Comparison of ENCODE assay signal across 10 cellular contexts in genomic region chr5:101897914-101898313, GRCh38.
DNase-seq lines count a peak whose midpoint lies in the region; ATAC-seq and TF ChIP-seq lines count a peak whose summit lies in the region.
"Had no signal": no experiment of that assay in that cellular context is flagged by ENCODE, and none has a peak within 500 bp of the region (broad histone marks: within the 10 kb centered on the region; RNA-seq: fewer than 3 reads in every experiment).

No MANE protein-coding gene starts in this region.

- ATAC-seq in GM19455 (IDR thresholded peaks at IDR 0.05; ENCODE audit: unreplicated experiment) (peak; percentile 60), HG03139 (IDR thresholded peaks at IDR 0.05; ENCODE audit: unreplicated experiment) (no peak)
- ATAC-seq: natural killer cell had no signal

- no peaks in the 10 kb centered on the region for H3K27me3 Mint-ChIP-seq in neural progenitor cell (ENCODE audit: insufficient read depth, low read depth)
- H3K27me3 Mint-ChIP-seq in activated T-cell treated with anti-CD3 and anti-CD28 coated beads, Interleukin-2, amount 50 U/mL, for 24 hours = no peaks in the 10 kb centered on the region
- H3K27me3 Mint-ChIP-seq: dendritic cell treated with granulocyte-macrophage colony-stimulating factor and Interleukin-4, amounts not matched to agents 40 ng/mL and 50 ng/mL, for 4 days had no signal

- no peaks in the 10 kb centered on the region for H3K9me3 ChIP-seq in MM.1S (replicated peaks; ENCODE audit: insufficient read depth, low read length)
- H3K9me3 ChIP-seq in OCI-LY1 (ENCODE audit: low read length) = no peaks in the 10 kb centered on the region
- no peaks in the 10 kb centered on the region for H3K9me3 ChIP-seq in neural progenitor cell (ENCODE audit: low read depth)

- H3K4me1 ChIP-seq in MM.1S (ENCODE audit: low read length) (no peaks in the 10 kb centered on the region), OCI-LY1 (ENCODE audit: insufficient read depth, low read length, severe bottlenecking) (peaks cover 7% of the 10 kb centered on the region), neural progenitor cell (peaks cover 5% of the 10 kb centered on the region)

- H3K36me3 ChIP-seq in MM.1S (replicated peaks; ENCODE audit: insufficient read depth, low read length) (no peaks in the 10 kb centered on the region), OCI-LY1 (ENCODE audit: insufficient read depth, low read length) (no peaks in the 10 kb centered on the region), neural progenitor cell (no peaks in the 10 kb centered on the region)

- no peak for TF ChIP-seq CTCF in MM.1S (IDR thresholded peaks at IDR 0.05; ENCODE audit: low read length)
- no peak for TF ChIP-seq CTCF in OCI-LY1 (IDR thresholded peaks at IDR 0.05; ENCODE audit: low read length)
- no peak for TF ChIP-seq CTCF in neural progenitor cell (IDR thresholded peaks at IDR 0.05)

- H3K36me3 Mint-ChIP-seq in neural progenitor cell = no peaks in the 10 kb centered on the region
- H3K36me3 Mint-ChIP-seq in activated T-cell treated with anti-CD3 and anti-CD28 coated beads, Interleukin-2, amount 50 U/mL, for 24 hours (ENCODE audit: low read depth) = no peaks in the 10 kb centered on the region
- H3K36me3 Mint-ChIP-seq: natural killer cell had no signal

- H3K27me3 ChIP-seq in MM.1S (replicated peaks; ENCODE audit: insufficient read depth, low read length) = no peaks in the 10 kb centered on the region
- no peaks in the 10 kb centered on the region for H3K27me3 ChIP-seq in OCI-LY1 (ENCODE audit: insufficient read depth, low read length)
- H3K27me3 ChIP-seq in neural progenitor cell = no peaks in the 10 kb centered on the region

- H2AFZ ChIP-seq in MM.1S (ENCODE audit: low read length) = peak overlapping the region; percentile 26; the same call in 1 of the 2 replicates
- H2AFZ ChIP-seq in OCI-LY1 (ENCODE audit: low read length) = no peak overlapping the region
- peak overlapping the region; percentile 80 for H2AFZ ChIP-seq in neural progenitor cell (replicated peaks)
- H2AFZ ChIP-seq: GM23248 had no signal

- H3K79me2 ChIP-seq in MM.1S (ENCODE audit: low read length) (no peaks in the 10 kb centered on the region), OCI-LY1 (ENCODE audit: insufficient read depth, low read length) (no peaks in the 10 kb centered on the region), neural progenitor cell (ENCODE audit: low read depth) (no peaks in the 10 kb centered on the region)

- H3K27ac ChIP-seq in MM.1S (ENCODE audit: low read length) = no peak overlapping the region; the same call in 1 of the 2 replicates
- peak overlapping the region; percentile 5 for H3K27ac ChIP-seq in OCI-LY1 (ENCODE audit: low read depth, low read length, poor library complexity, severe bottlenecking)
- H3K27ac ChIP-seq in neural progenitor cell = no peak overlapping the region
- H3K27ac ChIP-seq: GM23248 had no signal

- no peak overlapping the region for H3K4me3 Mint-ChIP-seq in neural progenitor cell
- no peak overlapping the region for H3K4me3 Mint-ChIP-seq in activated T-cell treated with anti-CD3 and anti-CD28 coated beads, Interleukin-2, amount 50 U/mL, for 24 hours
- H3K4me3 Mint-ChIP-seq: dendritic cell treated with granulocyte-macrophage colony-stimulating factor and Interleukin-4, amounts not matched to agents 40 ng/mL and 50 ng/mL, for 4 days; natural killer cell had no signal

- H3K4me1 Mint-ChIP-seq in neural progenitor cell = peaks cover 8% of the 10 kb centered on the region
- no peaks in the 10 kb centered on the region for H3K4me1 Mint-ChIP-seq in activated T-cell treated with anti-CD3 and anti-CD28 coated beads, Interleukin-2, amount 50 U/mL, for 24 hours (ENCODE audit: low read depth)
- H3K4me1 Mint-ChIP-seq: natural killer cell had no signal

- H3K9me2 ChIP-seq in MM.1S (replicated peaks; ENCODE audit: insufficient read depth, low read length) = no peaks in the 10 kb centered on the region
- H3K9me2 ChIP-seq in OCI-LY1 (ENCODE audit: low read depth, low read length) = no peaks in the 10 kb centered on the region

- H4K20me1 ChIP-seq in MM.1S (ENCODE audit: insufficient read depth, low read length) (no peaks in the 10 kb centered on the region), OCI-LY1 (ENCODE audit: insufficient read depth, low read length) (no peaks in the 10 kb centered on the region), neural progenitor cell (ENCODE audit: low read depth) (no peaks in the 10 kb centered on the region)

- H3K9ac ChIP-seq in MM.1S (ENCODE audit: low read length) (no peak overlapping the region), OCI-LY1 (ENCODE audit: low read length) (no peak overlapping the region), neural progenitor cell (no peak overlapping the region)
- H3K9ac ChIP-seq: GM23248 had no signal

- no peak overlapping the region for H3K4me3 ChIP-seq in MM.1S (ENCODE audit: low read length)
- no peak overlapping the region for H3K4me3 ChIP-seq in OCI-LY1 (ENCODE audit: low read depth, low read length, poor library complexity, severe bottlenecking)
- H3K4me3 ChIP-seq in neural progenitor cell = no peak overlapping the region
- H3K4me3 ChIP-seq: GM23248 had no signal

- H3K27ac Mint-ChIP-seq in neural progenitor cell = no peak overlapping the region
- no peak overlapping the region for H3K27ac Mint-ChIP-seq in activated T-cell treated with anti-CD3 and anti-CD28 coated beads, Interleukin-2, amount 50 U/mL, for 24 hours
- H3K27ac Mint-ChIP-seq: dendritic cell treated with granulocyte-macrophage colony-stimulating factor and Interleukin-4, amounts not matched to agents 40 ng/mL and 50 ng/mL, for 4 days; natural killer cell had no signal

- H3F3A ChIP-seq in MM.1S (ENCODE audit: insufficient read depth, low read length) = no peaks in the 10 kb centered on the region
- no peaks in the 10 kb centered on the region for H3F3A ChIP-seq in OCI-LY1 (ENCODE audit: insufficient read depth, low read length)
- no peaks in the 10 kb centered on the region for H3F3A ChIP-seq in neural progenitor cell (ENCODE audit: low read depth)

- DNase-seq in MM.1S (peak; percentile 11), neural progenitor cell (ENCODE audit: low spot score) (peak; percentile 31), HuH-7 (ENCODE audit: low spot score) (no peak)
- DNase-seq in activated T-cell treated with anti-CD3 and anti-CD28 coated beads, Interleukin-2, amount 50 U/mL, for 24 hours = no peak
- DNase-seq: GM23248, natural killer cell had no signal

- peak overlapping the region; percentile 11; the same call in 1 of the 2 replicates for H3K4me2 ChIP-seq in MM.1S (ENCODE audit: low read depth, low read length)
- peak overlapping the region; percentile 19; the same call in 1 of the 2 replicates for H3K4me2 ChIP-seq in OCI-LY1 (ENCODE audit: low read length)
- no peak overlapping the region for H3K4me2 ChIP-seq in neural progenitor cell

- H3K9me3 Mint-ChIP-seq in neural progenitor cell = no peaks in the 10 kb centered on the region
- H3K9me3 Mint-ChIP-seq in activated T-cell treated with anti-CD3 and anti-CD28 coated beads, Interleukin-2, amount 50 U/mL, for 24 hours = peaks cover 3% of the 10 kb centered on the region
- H3K9me3 Mint-ChIP-seq: dendritic cell treated with granulocyte-macrophage colony-stimulating factor and Interleukin-4, amounts not matched to agents 40 ng/mL and 50 ng/mL, for 4 days had no signal

Comparison
In these comparisons a context has a peak if more than half of its experiments do, and no peak if none do; other contexts are left out.
1. DNase-seq: peak in MM.1S (single experiment) and neural progenitor cell (single experiment); none in activated T-cell treated with anti-CD3 and anti-CD28 coated beads, Interleukin-2, amount 50 U/mL, for 24 hours (single experiment) and HuH-7 (single experiment).